14 cellular contexts compared by ENCODE assay signal in genomic region chr6:7172605-7173185, GRCh38.
DNase-seq lines count a peak whose midpoint lies in the region; ATAC-seq and TF ChIP-seq lines count a peak whose summit lies in the region.
"Had no signal": no experiment of that assay in that cellular context is flagged by ENCODE, and none has a peak within 500 bp of the region (broad histone marks: within the 10 kb centered on the region; RNA-seq: fewer than 3 reads in every experiment).

No MANE protein-coding gene starts in this region.

- no peak overlapping the region for H3K4me3 Mint-ChIP-seq in chondrocyte (ENCODE audit: unreplicated experiment)
- no peak overlapping the region for H3K4me3 Mint-ChIP-seq in stimulated activated effector memory CD8-positive, alpha-beta T cell treated with anti-CD3 and anti-CD28 coated beads, Interleukin-12 subunit alpha, Interleukin-12 subunit beta, amount 100 ng/mL, for 72 hours
- H3K4me3 Mint-ChIP-seq: activated CD8-positive, alpha-beta memory T cell treated with anti-CD3 and anti-CD28 coated beads, Interleukin-2, amount 10 ng/mL, durations not matched to agents 7 days and 5 days had no signal

- no peaks in the 10 kb centered on the region for H3K36me3 Mint-ChIP-seq in chondrocyte (ENCODE audit: low read depth)
- peaks cover 18% of the 10 kb centered on the region for H3K36me3 Mint-ChIP-seq in stimulated activated effector memory CD8-positive, alpha-beta T cell treated with anti-CD3 and anti-CD28 coated beads, Interleukin-12 subunit alpha, Interleukin-12 subunit beta, amount 100 ng/mL, for 72 hours

- H3K4me1 Mint-ChIP-seq in chondrocyte (ENCODE audit: low read depth), result peaks cover 59% of the 10 kb centered on the region
- H3K4me1 Mint-ChIP-seq in stimulated activated effector memory CD8-positive, alpha-beta T cell treated with anti-CD3 and anti-CD28 coated beads, Interleukin-12 subunit alpha, Interleukin-12 subunit beta, amount 100 ng/mL, for 72 hours, result peaks cover 34% of the 10 kb centered on the region
- H3K4me1 Mint-ChIP-seq: activated CD8-positive, alpha-beta memory T cell treated with anti-CD3 and anti-CD28 coated beads, Interleukin-2, amount 10 ng/mL, durations not matched to agents 7 days and 5 days had no signal

- H3K9me3 ChIP-seq in lower lobe of right lung (no peaks in the 10 kb centered on the region), vagina (no peaks in the 10 kb centered on the region)
- H3K9me3 ChIP-seq: ovary had no signal

- H3K4me3 ChIP-seq in lower lobe of right lung (no peak overlapping the region), vagina (no peak overlapping the region)
- H3K4me3 ChIP-seq: ovary had no signal

- H3K9me3 Mint-ChIP-seq in chondrocyte (ENCODE audit: low read depth), result no peaks in the 10 kb centered on the region
- no peaks in the 10 kb centered on the region for H3K9me3 Mint-ChIP-seq in stimulated activated effector memory CD8-positive, alpha-beta T cell treated with anti-CD3 and anti-CD28 coated beads, Interleukin-12 subunit alpha, Interleukin-12 subunit beta, amount 100 ng/mL, for 72 hours

- DNase-seq in left cardiac atrium (peak; percentile 68), Right ventricle myocardium inferior (ENCODE audit: missing footprints) (no peak), chondrocyte (ENCODE audit: low spot score) (no peak), lower lobe of right lung (no peak), vagina (ENCODE audit: extremely low spot score in 2 of 2) (no peak), NCI-H2171 (lab: John Stamatoyannopoulos, UW) (no peak)
- no peak for DNase-seq in stimulated activated effector memory CD8-positive, alpha-beta T cell treated with anti-CD3 and anti-CD28 coated beads, Interleukin-12 subunit alpha, Interleukin-12 subunit beta, amount 100 ng/mL, for 72 hours (ENCODE audit: low spot score in 2 of 2)
- DNase-seq: activated CD8-positive, alpha-beta memory T cell treated with anti-CD3 and anti-CD28 coated beads, Interleukin-2, amount 10 ng/mL, durations not matched to agents 7 days and 5 days; amniotic stem cell; left colon; NCI-H1417; ovary; stimulated activated CD4-positive, alpha-beta T cell treated with anti-CD3 and anti-CD28 coated beads, Interleukin-4, amount 100 ng/mL, for 24 hours had no signal

- peak; percentile 27 to 70 for ATAC-seq in left cardiac atrium
- ATAC-seq in Right ventricle myocardium inferior, result no peak
- ATAC-seq in lower lobe of right lung, result no peak
- no peak for ATAC-seq in GM21786 (IDR thresholded peaks at IDR 0.05; ENCODE audit: unreplicated experiment)
- ATAC-seq in stimulated activated effector memory CD8-positive, alpha-beta T cell treated with anti-CD3 and anti-CD28 coated beads, Interleukin-12 subunit alpha, Interleukin-12 subunit beta, amount 100 ng/mL, for 72 hours, result no peak
- ATAC-seq: activated CD8-positive, alpha-beta memory T cell treated with anti-CD3 and anti-CD28 coated beads, Interleukin-2, amount 10 ng/mL, durations not matched to agents 7 days and 5 days; left colon had no signal

- H3K27me3 Mint-ChIP-seq in chondrocyte (ENCODE audit: low read depth), result no peaks in the 10 kb centered on the region
- H3K27me3 Mint-ChIP-seq: activated CD8-positive, alpha-beta memory T cell treated with anti-CD3 and anti-CD28 coated beads, Interleukin-2, amount 10 ng/mL, durations not matched to agents 7 days and 5 days had no signal

- TF ChIP-seq CTCF in chondrocyte (IDR thresholded peaks at IDR 0.05) (no peak), lower lobe of right lung (IDR thresholded peaks at IDR 0.05) (no peak), vagina (IDR thresholded peaks at IDR 0.05) (no peak)

- H3K36me3 ChIP-seq in lower lobe of right lung (peaks cover 12% of the 10 kb centered on the region), vagina (peaks cover 0 to 1% of the 10 kb centered on the region in 2 donors)
- H3K36me3 ChIP-seq: ovary had no signal

- intact Hi-C loops in left cardiac atrium (cut with DNase I) (no loop called here), Right ventricle myocardium inferior (cut with DNase I) (no loop called here), lower lobe of right lung (cut with DNase I) (no loop called here), vagina (cut with DNase I) (no loop called here)

- no peak for TF ChIP-seq POLR2A in vagina (IDR thresholded peaks at IDR 0.05)

- peak overlapping the region; percentile 86 for H3K27ac Mint-ChIP-seq in chondrocyte (ENCODE audit: unreplicated experiment)
- no peak overlapping the region for H3K27ac Mint-ChIP-seq in stimulated activated effector memory CD8-positive, alpha-beta T cell treated with anti-CD3 and anti-CD28 coated beads, Interleukin-12 subunit alpha, Interleukin-12 subunit beta, amount 100 ng/mL, for 72 hours
- H3K27ac Mint-ChIP-seq: activated CD8-positive, alpha-beta memory T cell treated with anti-CD3 and anti-CD28 coated beads, Interleukin-2, amount 10 ng/mL, durations not matched to agents 7 days and 5 days had no signal

- H3K4me1 ChIP-seq in lower lobe of right lung (peaks cover 70% of the 10 kb centered on the region), vagina (peaks cover 70% of the 10 kb centered on the region)

- H3K27me3 ChIP-seq in lower lobe of right lung (ENCODE audit: low read depth), result no peaks in the 10 kb centered on the region
- H3K27me3 ChIP-seq in vagina, result no peaks in the 10 kb centered on the region
- H3K27me3 ChIP-seq: ovary had no signal

- H3K27ac ChIP-seq in lower lobe of right lung, result peak overlapping the region; percentile 11
- peak overlapping the region; percentile 15 for H3K27ac ChIP-seq in vagina
- H3K27ac ChIP-seq: ovary had no signal

Comparison
In these comparisons a context has a peak if more than half of its experiments do, and no peak if none do; other contexts are left out.
1. ATAC-seq: peak in left cardiac atrium (2 of 2); none in Right ventricle myocardium inferior (single experiment), lower lobe of right lung (0 of 2), GM21786 (single experiment) and stimulated activated effector memory CD8-positive, alpha-beta T cell treated with anti-CD3 and anti-CD28 coated beads, Interleukin-12 subunit alpha, Interleukin-12 subunit beta, amount 100 ng/mL, for 72 hours (single experiment).